ENCODE assay signal across 17 cellular contexts in genomic region chr18:55839350-55839749, GRCh38.
DNase-seq lines count a peak whose midpoint lies in the region; ATAC-seq and TF ChIP-seq lines count a peak whose summit lies in the region.
"Had no signal": no experiment of that assay in that cellular context is flagged by ENCODE, and none has a peak within 500 bp of the region (broad histone marks: within the 10 kb centered on the region; RNA-seq: fewer than 3 reads in every experiment).

No MANE protein-coding gene starts in this region.

- intact Hi-C loops in lower lobe of right lung (cut with DNase I), result no loop called here

- no peaks in the 10 kb centered on the region for H3K27me3 ChIP-seq in lower lobe of right lung (ENCODE audit: low read depth)

- DNase-seq in AG08396 (ENCODE audit: low spot score), result peak; percentile 28
- DNase-seq in M059J (ENCODE audit: low read depth), result peak; percentile 88
- DNase-seq in choroid plexus epithelial cell (ENCODE audit: low read depth), result peak; percentile 78
- DNase-seq in lower lobe of right lung, result no peak
- no peak for DNase-seq in C1 segment of cervical spinal cord (lab: John Stamatoyannopoulos, UW)
- DNase-seq: activated CD4-positive, alpha-beta T cell treated with anti-CD3 and anti-CD28 coated beads for 36 hours; activated T-cell treated with anti-CD3 and anti-CD28 coated beads, Interleukin-2, amount 50 U/mL, for 48 hours; DMS153; effector memory CD8-positive, alpha-beta T cell; NCI-H1417 treated with DMSO at 0.1 percent for 48 hours; NCI-H446 treated with DMSO at 0.1 percent for 48 hours; T-helper 1 cell had no signal

- no peak overlapping the region for H3K27ac ChIP-seq in lower lobe of right lung

- H3K9me3 ChIP-seq in lower lobe of right lung, result no peaks in the 10 kb centered on the region

- no peaks in the 10 kb centered on the region for H3K4me1 ChIP-seq in lower lobe of right lung

- no peak for TF ChIP-seq CTCF in choroid plexus epithelial cell (conservative IDR thresholded peaks at IDR 0.05; ENCODE audit: low read depth, low read length)
- TF ChIP-seq CTCF in lower lobe of right lung (IDR thresholded peaks at IDR 0.05), result no peak

- H3K4me3 ChIP-seq in choroid plexus epithelial cell (ENCODE audit: low read depth, low read length), result no peak overlapping the region
- H3K4me3 ChIP-seq in lower lobe of right lung, result no peak overlapping the region
- H3K4me3 ChIP-seq: GM12878, lung had no signal

- ATAC-seq in lower lobe of right lung, result peak; percentile 61 to 78
- no peak for ATAC-seq in GM18511 (IDR thresholded peaks at IDR 0.05; ENCODE audit: unreplicated experiment)
- no peak for ATAC-seq in HG03342 (IDR thresholded peaks at IDR 0.05; ENCODE audit: unreplicated experiment)
- no peak for ATAC-seq in HG02678 (IDR thresholded peaks at IDR 0.05; ENCODE audit: unreplicated experiment)
- ATAC-seq: activated CD4-positive, alpha-beta T cell treated with anti-CD3 and anti-CD28 coated beads for 36 hours; effector memory CD8-positive, alpha-beta T cell; GM12878 had no signal

- no peaks in the 10 kb centered on the region for H3K36me3 ChIP-seq in lower lobe of right lung

Comparison
In these comparisons a context has a peak if more than half of its experiments do, and no peak if none do; other contexts are left out.
1. DNase-seq: peak in AG08396 (single experiment), M059J (single experiment) and choroid plexus epithelial cell (single experiment); none in lower lobe of right lung (single experiment) and C1 segment of cervical spinal cord (0 of 14).
2. ATAC-seq: peak in lower lobe of right lung (2 of 2); none in GM18511 (single experiment), HG03342 (single experiment) and HG02678 (single experiment).